1 cellular context compared by ENCODE assay signal in the genomic region with DNA sequence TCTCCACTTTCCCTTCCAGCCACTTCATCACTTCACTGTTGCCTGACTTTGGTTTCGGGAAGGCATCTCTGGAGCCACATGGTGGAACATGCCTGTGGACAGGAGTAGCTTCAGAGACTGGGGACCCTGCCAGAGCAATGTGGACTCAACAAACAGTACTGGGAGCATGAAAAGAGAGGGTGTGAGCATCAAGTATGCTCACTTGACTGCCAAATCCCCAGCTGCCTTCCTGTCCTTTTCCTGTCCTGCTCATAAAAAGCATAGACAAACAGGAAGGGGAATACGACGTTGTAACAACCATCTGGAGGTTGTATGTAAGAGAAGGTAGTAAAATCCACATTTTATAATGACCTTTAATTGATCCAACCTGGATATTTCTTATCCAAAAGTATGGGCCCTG.
TF ChIP-seq lines count a peak whose summit lies in the region.

No MANE protein-coding gene starts in this region.

TF ChIP-seq in WTC11, 78 proteins besides CTCF, POLR2A, EP300 and RAD21 (continued from another document):
- TF ChIP-seq, protein P1, sequence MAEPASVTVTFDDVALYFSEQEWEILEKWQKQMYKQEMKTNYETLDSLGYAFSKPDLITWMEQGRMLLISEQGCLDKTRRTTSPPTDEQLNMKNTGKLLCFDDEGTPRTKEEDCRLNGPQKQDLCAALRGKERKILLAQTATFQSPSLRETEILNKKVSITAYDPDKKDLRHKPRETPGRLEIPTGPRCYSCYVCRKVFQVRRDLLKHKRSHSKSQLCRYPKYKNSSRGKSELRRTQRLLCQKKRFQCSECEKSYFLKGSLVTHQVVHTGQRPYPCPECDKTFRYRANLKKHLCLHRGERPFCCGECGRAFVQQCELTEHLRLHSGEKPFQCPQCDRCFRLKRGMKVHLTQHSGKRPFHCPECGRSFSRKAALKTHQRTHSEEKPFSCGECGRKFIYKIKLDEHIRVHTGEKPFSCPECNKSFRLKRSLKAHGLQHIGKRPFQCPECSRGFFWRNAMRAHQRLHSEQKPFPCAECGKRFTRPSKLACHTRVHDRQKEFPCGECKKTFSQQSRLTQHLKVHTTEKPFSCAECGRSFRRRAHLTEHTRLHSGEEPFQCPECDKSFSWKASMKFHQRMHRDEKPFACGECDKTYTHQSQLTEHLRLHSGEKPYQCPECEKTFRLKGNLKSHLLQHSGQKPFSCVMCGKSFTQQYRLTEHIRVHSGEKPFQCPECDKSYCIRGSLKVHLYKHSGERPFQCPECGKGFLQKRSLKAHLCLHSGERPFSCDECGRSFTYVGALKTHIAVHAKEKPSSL (CRISPR knock-in tag; conservative IDR thresholded peaks at IDR 0.05), result no peak
- no peak for TF ChIP-seq ZNF121 (CRISPR knock-in tag; IDR thresholded peaks at IDR 0.05)
- no peak for TF ChIP-seq GABPB1 (CRISPR knock-in tag; IDR thresholded peaks at IDR 0.05)
- TF ChIP-seq MXD4 (CRISPR knock-in tag; IDR thresholded peaks at IDR 0.05; ENCODE audit: borderline replicate concordance), result no peak
- TF ChIP-seq, protein P2, sequence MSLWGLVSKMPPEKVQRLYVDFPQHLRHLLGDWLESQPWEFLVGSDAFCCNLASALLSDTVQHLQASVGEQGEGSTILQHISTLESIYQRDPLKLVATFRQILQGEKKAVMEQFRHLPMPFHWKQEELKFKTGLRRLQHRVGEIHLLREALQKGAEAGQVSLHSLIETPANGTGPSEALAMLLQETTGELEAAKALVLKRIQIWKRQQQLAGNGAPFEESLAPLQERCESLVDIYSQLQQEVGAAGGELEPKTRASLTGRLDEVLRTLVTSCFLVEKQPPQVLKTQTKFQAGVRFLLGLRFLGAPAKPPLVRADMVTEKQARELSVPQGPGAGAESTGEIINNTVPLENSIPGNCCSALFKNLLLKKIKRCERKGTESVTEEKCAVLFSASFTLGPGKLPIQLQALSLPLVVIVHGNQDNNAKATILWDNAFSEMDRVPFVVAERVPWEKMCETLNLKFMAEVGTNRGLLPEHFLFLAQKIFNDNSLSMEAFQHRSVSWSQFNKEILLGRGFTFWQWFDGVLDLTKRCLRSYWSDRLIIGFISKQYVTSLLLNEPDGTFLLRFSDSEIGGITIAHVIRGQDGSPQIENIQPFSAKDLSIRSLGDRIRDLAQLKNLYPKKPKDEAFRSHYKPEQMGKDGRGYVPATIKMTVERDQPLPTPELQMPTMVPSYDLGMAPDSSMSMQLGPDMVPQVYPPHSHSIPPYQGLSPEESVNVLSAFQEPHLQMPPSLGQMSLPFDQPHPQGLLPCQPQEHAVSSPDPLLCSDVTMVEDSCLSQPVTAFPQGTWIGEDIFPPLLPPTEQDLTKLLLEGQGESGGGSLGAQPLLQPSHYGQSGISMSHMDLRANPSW (CRISPR knock-in tag; conservative IDR thresholded peaks at IDR 0.05; ENCODE audit: low read depth), result no peak
- TF ChIP-seq, protein P3, sequence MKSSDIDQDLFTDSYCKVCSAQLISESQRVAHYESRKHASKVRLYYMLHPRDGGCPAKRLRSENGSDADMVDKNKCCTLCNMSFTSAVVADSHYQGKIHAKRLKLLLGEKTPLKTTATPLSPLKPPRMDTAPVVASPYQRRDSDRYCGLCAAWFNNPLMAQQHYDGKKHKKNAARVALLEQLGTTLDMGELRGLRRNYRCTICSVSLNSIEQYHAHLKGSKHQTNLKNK (CRISPR knock-in tag; IDR thresholded peaks at IDR 0.05), result no peak
- TF ChIP-seq CREM (CRISPR knock-in tag; IDR thresholded peaks at IDR 0.05), result no peak
- TF ChIP-seq, protein P4, sequence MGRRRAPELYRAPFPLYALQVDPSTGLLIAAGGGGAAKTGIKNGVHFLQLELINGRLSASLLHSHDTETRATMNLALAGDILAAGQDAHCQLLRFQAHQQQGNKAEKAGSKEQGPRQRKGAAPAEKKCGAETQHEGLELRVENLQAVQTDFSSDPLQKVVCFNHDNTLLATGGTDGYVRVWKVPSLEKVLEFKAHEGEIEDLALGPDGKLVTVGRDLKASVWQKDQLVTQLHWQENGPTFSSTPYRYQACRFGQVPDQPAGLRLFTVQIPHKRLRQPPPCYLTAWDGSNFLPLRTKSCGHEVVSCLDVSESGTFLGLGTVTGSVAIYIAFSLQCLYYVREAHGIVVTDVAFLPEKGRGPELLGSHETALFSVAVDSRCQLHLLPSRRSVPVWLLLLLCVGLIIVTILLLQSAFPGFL (CRISPR knock-in tag; IDR thresholded peaks at IDR 0.05; ENCODE audit: borderline replicate concordance), result no peak
- no peak for TF ChIP-seq FOXJ3 (CRISPR knock-in tag; IDR thresholded peaks at IDR 0.05; ENCODE audit: borderline replicate concordance)
TF ChIP-seq in WTC11: peak in this region for 0.
